21 cellular contexts compared by ENCODE assay signal in genomic region chr22:23197836-23198235, GRCh38. TPM values are rescaled to one million over a fixed set of nuclear protein-coding genes. Genes with fewer than 3 reads are reported as not detected.
DNase-seq lines count a peak whose midpoint lies in the region; ATAC-seq, FAIRE-seq and TF ChIP-seq lines count a peak whose summit lies in the region.
"Had no signal": no experiment of that assay in that cellular context is flagged by ENCODE, and none has a peak within 500 bp of the region (broad histone marks: within the 10 kb centered on the region; RNA-seq: fewer than 3 reads in every experiment).

No MANE protein-coding gene starts in this region.

- intact Hi-C loops in K562 (cut with micrococcal nuclease) = no loop called here

- peaks cover 3 to 42% (median 3%) of the 10 kb centered on the region in 3 donors for H3K36me3 Mint-ChIP-seq in CD8-positive, alpha-beta memory T cell
- peaks cover 14% of the 10 kb centered on the region for H3K36me3 Mint-ChIP-seq in nephron (ENCODE audit: low read depth)

- no peak overlapping the region; the same call in 1 of the 2 replicates for H3K4me2 ChIP-seq in K562 (ENCODE audit: insufficient read depth, low read length)

- peaks cover 4% of the 10 kb centered on the region for H3K36me3 ChIP-seq in CD8-positive, alpha-beta memory T cell (ENCODE audit: insufficient read depth, low read length)
- peaks cover 52% of the 10 kb centered on the region; the same call in 2 of the 3 replicates for H3K36me3 ChIP-seq in K562 (ENCODE audit: control insufficient read depth, insufficient read depth, low read length)
- H3K36me3 ChIP-seq: left ventricle myocardium inferior, MG63 had no signal

- no TSS peak for BruUV-seq in K562 (replicated peaks; lab: Mats Ljungman, UMichigan)

- peak overlapping the region in 5 of 8 donors; percentile 62 to 96 (median 76) for H3K27ac Mint-ChIP-seq in CD8-positive, alpha-beta memory T cell
- peak overlapping the region; percentile 23 to 58 (median 36) for H3K27ac Mint-ChIP-seq in nephron
- H3K27ac Mint-ChIP-seq: activated CD4-positive, alpha-beta T cell treated with anti-CD3 and anti-CD28 coated beads, Interleukin-2, amount 10 ng/mL, durations not matched to agents 7 days and 5 days had no signal

- H3K4me1 Mint-ChIP-seq in CD8-positive, alpha-beta memory T cell = peaks cover 36 to 66% (median 51%) of the 10 kb centered on the region in 3 donors
- peaks cover 30% of the 10 kb centered on the region for H3K4me1 Mint-ChIP-seq in nephron

- H3K79me2 ChIP-seq in K562 (ENCODE audit: control insufficient read depth, insufficient read depth, low read length) = peaks cover 80% of the 10 kb centered on the region

- DNase-seq in CD1c-positive myeloid dendritic cell (ENCODE audit: extremely low spot score) (peak; percentile 44), K562 (ENCODE audit: extremely low read depth in 1 of 4, low spot score in 3 of 4) (peak in 3 of 4 experiments; percentile 68 to 83 (median 83)), Ammon's horn (ENCODE audit: low spot score) (no peak), mucosa of gallbladder (ENCODE audit: low spot score) (no peak)
- no peak for DNase-seq in CD8-positive, alpha-beta memory T cell
- DNase-seq in central memory CD4-positive, alpha-beta T cell = no peak
- DNase-seq: activated CD4-positive, alpha-beta T cell treated with anti-CD3 and anti-CD28 coated beads, Interleukin-2, amount 10 ng/mL, durations not matched to agents 7 days and 5 days; activated effector memory CD4-positive, alpha-beta T cell treated with anti-CD3 and anti-CD28 coated beads, Interleukin-2, amount 50 U/mL, for 16 hours; anterior cingulate cortex; left ventricle myocardium inferior; MG63; NCI-H146; NCI-H2171; NCI-H748 treated with DMSO at 0.1 percent for 48 hours; retina; Right ventricle myocardium superior had no signal

- no peaks in the 10 kb centered on the region for H3K9me3 ChIP-seq in CD8-positive, alpha-beta memory T cell (ENCODE audit: low read length)
- H3K9me3 ChIP-seq in K562 (replicated peaks; ENCODE audit: control insufficient read depth, insufficient read depth, low read depth, low read length) = no peaks in the 10 kb centered on the region
- H3K9me3 ChIP-seq: left ventricle myocardium inferior, MG63 had no signal

- no peak for TF ChIP-seq RAD21 in K562 (CRISPR knock-in tag; conservative IDR thresholded peaks at IDR 0.05 in 1 of 2, IDR thresholded peaks at IDR 0.05 in 1 of 2)

- no peak overlapping the region for H2AFZ ChIP-seq in K562 (ENCODE audit: low read depth, low read length)

- peaks cover 16% of the 10 kb centered on the region for H3K4me1 ChIP-seq in CD8-positive, alpha-beta memory T cell (ENCODE audit: insufficient read depth, low read length)
- peaks cover 12 to 17% of the 10 kb centered on the region in 2 experiments for H3K4me1 ChIP-seq in K562 (replicated peaks in 1 of 2; ENCODE audit: control insufficient read depth in 2 of 2, insufficient read depth in 2 of 2, low read length in 2 of 2)

- CTCF ChIA-PET in CD8-positive, alpha-beta memory T cell (lab: Charles Lee) = no interaction called here
- CTCF ChIA-PET in K562 (lab: Yijun Ruan, JAX; ENCODE audit: low intra/inter-chr PET ratio) = interaction anchor here (0.7 to 1.1 kb wide), 2 partner anchors 19 to 67 kb away, joined by 3 to 4 read pairs; no protein-coding TSS in a partner anchor

- peak overlapping the region in 1 of 7 donors; percentile 69 for H3K4me3 Mint-ChIP-seq in CD8-positive, alpha-beta memory T cell
- peak overlapping the region in 1 of 3 experiments; percentile 16 for H3K4me3 Mint-ChIP-seq in nephron
- H3K4me3 Mint-ChIP-seq: activated CD4-positive, alpha-beta T cell treated with anti-CD3 and anti-CD28 coated beads, Interleukin-2, amount 10 ng/mL, durations not matched to agents 7 days and 5 days had no signal

- H3K27me3 ChIP-seq in CD8-positive, alpha-beta memory T cell (ENCODE audit: insufficient read depth, low read length, poor library complexity, severe bottlenecking) = no peaks in the 10 kb centered on the region
- H3K27me3 ChIP-seq in K562 (ENCODE audit: control insufficient read depth in 2 of 2, insufficient read depth in 2 of 2, low read length in 2 of 2) = no peaks in the 10 kb centered on the region
- H3K27me3 ChIP-seq: MG63 had no signal

- 70% methylated on average over 8 of the region's 8 CpGs for WGBS in K562 (ENCODE audit: insufficient coverage, low coverage, missing lambda C conversion rate)

- H3K27me3 Mint-ChIP-seq in CD8-positive, alpha-beta memory T cell = peaks cover 0 to 1% of the 10 kb centered on the region in 2 donors
- peaks cover 9% of the 10 kb centered on the region for H3K27me3 Mint-ChIP-seq in nephron (ENCODE audit: low read depth)
- H3K27me3 Mint-ChIP-seq: activated CD4-positive, alpha-beta T cell treated with anti-CD3 and anti-CD28 coated beads, Interleukin-2, amount 10 ng/mL, durations not matched to agents 7 days and 5 days had no signal

- ATAC-seq in K562 = peak; percentile 32
- ATAC-seq in esophagus mucosa = no peak

- in situ Hi-C loops in K562 (cut with MboI) = no loop called here

- FAIRE-seq in K562 (lab: Jason Lieb, UNC) = no peak

- H3K9ac ChIP-seq in K562 (ENCODE audit: insufficient read depth in 1 of 2, low read depth in 2 of 2, low read length in 2 of 2) = peak overlapping the region; percentile 1 to 75; a peak in 3 of 4 replicates

- H3K9me1 ChIP-seq in K562 (ENCODE audit: control insufficient read depth, insufficient read depth, low read length) = peaks cover 33% of the 10 kb centered on the region

- H4K20me1 ChIP-seq in K562 (replicated peaks; ENCODE audit: control insufficient read depth, insufficient read depth, low read length) = peaks cover 44% of the 10 kb centered on the region

- no peak for TF ChIP-seq POLR2A in K562 (conservative IDR thresholded peaks at IDR 0.05)

- POLR2A ChIA-PET in CD8-positive, alpha-beta memory T cell (lab: Charles Lee) = no interaction called here
- POLR2A ChIA-PET in K562 (lab: Yijun Ruan, JAX) = interaction anchor here (0.7 to 86.5 kb wide), 4 partner anchors 3 to 1746 kb away, joined by 3 to 3476 read pairs (median 1740); partner anchors contain the start of genes BCR and RAB36

- no peaks in the 10 kb centered on the region for H3K9me3 Mint-ChIP-seq in CD8-positive, alpha-beta memory T cell
- H3K9me3 Mint-ChIP-seq in nephron = no peaks in the 10 kb centered on the region
- H3K9me3 Mint-ChIP-seq: activated CD4-positive, alpha-beta T cell treated with anti-CD3 and anti-CD28 coated beads, Interleukin-2, amount 10 ng/mL, durations not matched to agents 7 days and 5 days had no signal

- TF ChIP-seq EP300 in K562 (IDR thresholded peaks at IDR 0.05; ENCODE audit: low read length) = no peak

- H3K4me3 ChIP-seq in CD8-positive, alpha-beta memory T cell (ENCODE audit: low read length) = peak overlapping the region; percentile 20
- H3K4me3 ChIP-seq in K562 = no peak overlapping the region
- H3K4me3 ChIP-seq: left ventricle myocardium inferior, MG63 had no signal

- no peak for TF ChIP-seq CTCF in K562 (IDR thresholded peaks at IDR 0.05 in 2 of 3, conservative IDR thresholded peaks at IDR 0.05 in 1 of 3; ENCODE audit: insufficient read depth in 2 of 3, low read depth in 1 of 3, low read length in 3 of 3)
- no peak for TF ChIP-seq CTCF in nephron (IDR thresholded peaks at IDR 0.05; ENCODE audit: unreplicated experiment in 3 of 3)

- peak overlapping the region; percentile 78 for H3K27ac ChIP-seq in CD8-positive, alpha-beta memory T cell (ENCODE audit: low read depth, low read length)
- H3K27ac ChIP-seq in K562 (ENCODE audit: extremely low read depth, low read depth, low read length) = 0 out of 3 replicates have a peak overlapping the region, but pooled peaks have one; percentile 0
- H3K27ac ChIP-seq: left ventricle myocardium inferior had no signal

RNA-seq across cellular contexts. Expression of gene BCR, which starts 17.5 kb away (rescaled TPM):
- total RNA-seq in CD8-positive, alpha-beta memory T cell = 10 to 100 TPM; 33.2 to 34.7 TPM
- polyA plus RNA-seq in CD8-positive, alpha-beta memory T cell = 18.4 TPM
- total RNA-seq in K562 (2011; cell fraction: chromatin; rRNA removed; ENCODE audit: low replicate concordance) = 234 and 446 TPM in 2 replicates
- total RNA-seq in K562 (2011; cell fraction: nucleolus; rRNA removed) = 279 and 314 TPM in 2 replicates
- total RNA-seq in K562 (2011; cell fraction: nucleoplasm; rRNA removed) = 196 and 222 TPM in 2 replicates
- total RNA-seq in K562 (2014; rRNA removed) (81.7 and 100 TPM in 2 replicates), K562 (2014; rRNA removed; fragmentation: Illumina TruSeq; extraction: Trizol) (27.5 and 45.6 TPM in 2 replicates), K562 (2015; rRNA removed; fragmentation: Illumina TruSeq; extraction: Trizol) (65.7 and 68.4 TPM in 2 replicates), K562 (2021) (144 and 150 TPM in 2 replicates), esophagus mucosa (39.7 TPM), mucosa of gallbladder (58.6 TPM)
- polyA plus RNA-seq in K562 (2011; rRNA removed) (20.9 and 36.8 TPM in 2 replicates), K562 (2014; fragmentation: Illumina TruSeq; extraction: Trizol) (45.8 and 60.4 TPM in 2 replicates), K562 (2014; fragmentation: Nextera tagmentation; extraction: Ambion mirVana) (under 1 TPM; 0.41 to 0.70 TPM), K562 (2014; rRNA removed) (34.9 and 36.1 TPM in 2 replicates)
- polyA plus RNA-seq in K562 (2011; cell fraction: cytosol; rRNA removed) = 26.4 and 31.1 TPM in 2 replicates
- 57.9 and 76.9 TPM in 2 replicates for polyA plus RNA-seq in K562 (2011; cell fraction: nucleus; rRNA removed)
- polyA plus RNA-seq in K562 (2012) = 73.9 and 75.3 TPM in 2 replicates
- 113 and 124 TPM in 2 replicates for polyA minus RNA-seq in K562 (2011; rRNA and poly(A)+ RNA removed)
- 132 and 181 TPM in 2 replicates for polyA minus RNA-seq in K562 (2011; cell fraction: cytosol; rRNA and poly(A)+ RNA removed)
- polyA minus RNA-seq in K562 (2011; cell fraction: nucleus; rRNA and poly(A)+ RNA removed) = 138 and 300 TPM in 2 replicates

RNA-seq across cellular contexts. Expression of gene RAB36, which starts 52.6 kb away (rescaled TPM):
- 1 to 10 TPM in 1 of 2 experiments, under 1 TPM in 1; 0.93 to 1.5 TPM for total RNA-seq in CD8-positive, alpha-beta memory T cell
- polyA plus RNA-seq in CD8-positive, alpha-beta memory T cell = 1.5 TPM
- not detected in 2 replicates for total RNA-seq in K562 (2011; cell fraction: chromatin; rRNA removed; ENCODE audit: low replicate concordance)
- total RNA-seq in K562 (2011; cell fraction: nucleolus; rRNA removed) = not detected in 2 replicates
- not detected in 2 replicates for total RNA-seq in K562 (2011; cell fraction: nucleoplasm; rRNA removed)
- total RNA-seq in K562 (2014; rRNA removed) = 0.04 and 0.50 TPM in 2 replicates
- not detected in 2 replicates for total RNA-seq in K562 (2014; rRNA removed; fragmentation: Illumina TruSeq; extraction: Trizol)
- total RNA-seq in K562 (2015; rRNA removed; fragmentation: Illumina TruSeq; extraction: Trizol) = not detected in 2 replicates
- total RNA-seq in K562 (2021) = 0.09 TPM in 1 of 2 replicates, not detected in the other
- polyA plus RNA-seq in K562 (2011; rRNA removed) = 0.01 and 0.04 TPM in 2 replicates
- 0.58 TPM in 1 of 2 replicates, not detected in the other for polyA plus RNA-seq in K562 (2011; cell fraction: cytosol; rRNA removed)
- 0.06 TPM in 1 of 2 replicates, not detected in the other for polyA plus RNA-seq in K562 (2011; cell fraction: nucleus; rRNA removed)
- polyA plus RNA-seq in K562 (2012) = 0.08 and 0.18 TPM in 2 replicates
- polyA plus RNA-seq in K562 (2014; fragmentation: Illumina TruSeq; extraction: Trizol) = not detected in 2 replicates
- polyA plus RNA-seq in K562 (2014; fragmentation: Nextera tagmentation; extraction: Ambion mirVana) = under 1 TPM; 0.04 to 0.08 TPM
- polyA plus RNA-seq in K562 (2014; rRNA removed) = 0.08 TPM in 1 of 2 replicates, not detected in the other
- polyA minus RNA-seq in K562 (2011; rRNA and poly(A)+ RNA removed) = 0.42 TPM in 1 of 2 replicates, not detected in the other
- polyA minus RNA-seq in K562 (2011; cell fraction: cytosol; rRNA and poly(A)+ RNA removed) = not detected in 2 replicates
- polyA minus RNA-seq in K562 (2011; cell fraction: nucleus; rRNA and poly(A)+ RNA removed) = 0.11 and 0.40 TPM in 2 replicates
- 4.1 TPM for total RNA-seq in esophagus mucosa
- 22.3 TPM for total RNA-seq in mucosa of gallbladder
- total RNA-seq: mononuclear cell had no signal

RNA-seq across cellular contexts. Expression of gene RSPH14, which starts 56.0 kb away (rescaled TPM):
- total RNA-seq in CD8-positive, alpha-beta memory T cell = not detected
- 0.94 TPM for polyA plus RNA-seq in CD8-positive, alpha-beta memory T cell
- not detected in 2 replicates for total RNA-seq in K562 (2011; cell fraction: chromatin; rRNA removed; ENCODE audit: low replicate concordance)
- total RNA-seq in K562 (2011; cell fraction: nucleolus; rRNA removed) = not detected in 2 replicates
- not detected in 2 replicates for total RNA-seq in K562 (2011; cell fraction: nucleoplasm; rRNA removed)
- total RNA-seq in K562 (2014; rRNA removed) (not detected in 2 replicates), K562 (2014; rRNA removed; fragmentation: Illumina TruSeq; extraction: Trizol) (not detected in 2 replicates), K562 (2015; rRNA removed; fragmentation: Illumina TruSeq; extraction: Trizol) (not detected in 2 replicates), K562 (2021) (not detected in 2 replicates), esophagus mucosa (not detected), mucosa of gallbladder (2.9 TPM)
- polyA plus RNA-seq in K562 (2011; rRNA removed) (0.24 TPM in 1 of 2 replicates, not detected in the other), K562 (2014; fragmentation: Illumina TruSeq; extraction: Trizol) (not detected in 2 replicates), K562 (2014; fragmentation: Nextera tagmentation; extraction: Ambion mirVana) (under 1 TPM in 1 of 2 experiments, not detected in 1; 0.35 TPM), K562 (2014; rRNA removed) (not detected in 2 replicates)
- not detected in 2 replicates for polyA plus RNA-seq in K562 (2011; cell fraction: cytosol; rRNA removed)
- polyA plus RNA-seq in K562 (2011; cell fraction: nucleus; rRNA removed) = 0.27 TPM in 1 of 2 replicates, not detected in the other
- not detected in 2 replicates for polyA plus RNA-seq in K562 (2012)
- not detected in 2 replicates for polyA minus RNA-seq in K562 (2011; rRNA and poly(A)+ RNA removed)
- polyA minus RNA-seq in K562 (2011; cell fraction: cytosol; rRNA and poly(A)+ RNA removed) = not detected in 2 replicates
- not detected in 2 replicates for polyA minus RNA-seq in K562 (2011; cell fraction: nucleus; rRNA and poly(A)+ RNA removed)
- total RNA-seq: chondrocyte, left ventricle myocardium inferior, mononuclear cell, Right ventricle myocardium superior had no signal
- polyA plus RNA-seq: fibroblast of lung had no signal

Comparison
In these comparisons a context has a peak if more than half of its experiments do, and no peak if none do; other contexts are left out.
1. DNase-seq: peak in CD1c-positive myeloid dendritic cell (single experiment) and K562 (3 of 4); none in CD8-positive, alpha-beta memory T cell (0 of 5), central memory CD4-positive, alpha-beta T cell (single experiment), Ammon's horn (single experiment) and mucosa of gallbladder (single experiment).